Comparison of ENCODE assay signal across 21 cellular contexts in the genomic region with DNA sequence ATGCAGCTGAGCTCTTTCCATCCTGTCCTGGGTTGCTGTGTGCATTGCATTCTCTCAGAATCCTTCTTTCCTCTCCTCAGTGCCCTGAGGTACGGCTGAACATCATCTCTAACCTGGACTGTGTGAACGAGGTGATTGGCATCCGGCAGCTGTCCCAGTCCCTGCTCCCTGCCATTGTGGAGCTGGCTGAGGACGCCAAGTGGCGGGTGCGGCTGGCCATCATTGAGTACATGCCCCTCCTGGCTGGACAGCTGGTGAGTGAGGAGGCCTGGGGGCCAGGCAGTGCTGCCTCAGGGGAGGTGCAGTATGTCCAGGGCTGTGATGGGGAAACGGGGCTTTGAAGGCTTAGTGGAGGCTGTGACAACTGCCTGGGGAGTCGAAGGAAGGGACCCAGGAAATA.
"Had no signal": no experiment of that assay in that cellular context is flagged by ENCODE, and none has a peak within 500 bp of the region (broad histone marks: within the 10 kb centered on the region; RNA-seq: fewer than 3 reads in every experiment).

No MANE protein-coding gene starts in this region.

- H3K27me3 ChIP-seq: body of pancreas, foreskin keratinocyte, tibial nerve, uterus had no signal

- H3K27ac Mint-ChIP-seq: activated B cell treated with CpG ODN at 0.5 μM for 24 hours; activated naive CD8-positive, alpha-beta T cell treated with anti-CD3 and anti-CD28 coated beads, Interleukin-2, amount 10 ng/mL, durations not matched to agents 7 days and 5 days; endodermal cell; mesothelial cell of epicardium had no signal

- H3K36me3 ChIP-seq: uterus had no signal

- FAIRE-seq: colon, islet of Langerhans had no signal

- H3K4me3 ChIP-seq: body of pancreas, lung, prostate gland, smooth muscle cell, tibial nerve, uterus had no signal

- H3K9me3 Mint-ChIP-seq: activated B cell treated with CpG ODN at 0.5 μM for 24 hours; activated naive CD8-positive, alpha-beta T cell treated with anti-CD3 and anti-CD28 coated beads, Interleukin-2, amount 10 ng/mL, durations not matched to agents 7 days and 5 days; endodermal cell; mesothelial cell of epicardium; neural crest cell; T-cell had no signal

- H3K27ac ChIP-seq: body of pancreas, foreskin keratinocyte, prostate gland, tibial nerve, uterus had no signal

- H3K27me3 Mint-ChIP-seq: activated B cell treated with CpG ODN at 0.5 μM for 24 hours; activated naive CD8-positive, alpha-beta T cell treated with anti-CD3 and anti-CD28 coated beads, Interleukin-2, amount 10 ng/mL, durations not matched to agents 7 days and 5 days; T-cell had no signal

- H3K4me1 Mint-ChIP-seq: activated naive CD8-positive, alpha-beta T cell treated with anti-CD3 and anti-CD28 coated beads, Interleukin-2, amount 10 ng/mL, durations not matched to agents 7 days and 5 days; endodermal cell; mesothelial cell of epicardium; neural crest cell; T-cell had no signal

- H3K4me3 Mint-ChIP-seq: activated B cell treated with CpG ODN at 0.5 μM for 24 hours; activated naive CD8-positive, alpha-beta T cell treated with anti-CD3 and anti-CD28 coated beads, Interleukin-2, amount 10 ng/mL, durations not matched to agents 7 days and 5 days; endodermal cell; mesothelial cell of epicardium; neural crest cell; T-cell had no signal

- DNase-seq: activated B cell treated with CpG ODN at 0.5 μM for 24 hours; activated CD4-positive, alpha-beta T cell treated with anti-CD3 and anti-CD28 coated beads for 48 hours; activated CD8-positive, alpha-beta memory T cell treated with anti-CD3 and anti-CD28 coated beads, Interleukin-2, amount 50 U/mL, for 48 hours; activated naive CD8-positive, alpha-beta T cell treated with anti-CD3 and anti-CD28 coated beads, Interleukin-2, amount 10 ng/mL, durations not matched to agents 7 days and 5 days; body of pancreas; endodermal cell; foreskin keratinocyte; hippocampal formation; right cardiac atrium; stimulated activated CD4-positive, alpha-beta T cell treated with anti-CD3 and anti-CD28 coated beads, Interleukin-4, amount 100 ng/mL, for 1 hour; T-cell; T-helper 9 cell; uterus had no signal

- H3K4me1 ChIP-seq: body of pancreas, foreskin keratinocyte, prostate gland, tibial nerve, uterus had no signal

- H3K9me3 ChIP-seq: body of pancreas, prostate gland, tibial nerve, uterus had no signal
